In the genomic region with DNA sequence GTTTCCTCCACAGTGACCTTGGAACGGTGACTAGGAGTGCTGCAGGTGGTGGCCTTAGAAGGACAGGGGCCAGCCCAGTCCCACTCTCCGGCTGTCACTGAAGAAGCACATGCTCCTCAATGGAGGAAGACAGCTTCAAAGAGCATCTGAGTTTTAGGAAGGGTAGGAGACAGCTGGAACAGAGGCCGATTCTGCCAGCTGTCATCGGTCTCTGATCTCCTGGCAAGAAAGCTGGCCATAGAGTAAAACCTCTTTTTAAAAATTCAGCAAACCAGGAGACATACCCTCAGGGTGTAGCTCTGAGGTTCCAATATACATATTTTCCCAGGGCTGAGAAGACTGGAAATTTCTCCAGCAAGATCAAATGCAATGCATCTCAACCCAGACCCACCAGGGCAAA, we compare ENCODE assay signal across 28 cellular contexts. TPM values are rescaled to one million over a fixed set of nuclear protein-coding genes. Genes with fewer than 3 reads are reported as not detected.
"Had no signal": no experiment of that assay in that cellular context is flagged by ENCODE, and none has a peak within 500 bp of the region (broad histone marks: within the 10 kb centered on the region; RNA-seq: fewer than 3 reads in every experiment).

No MANE protein-coding gene starts in this region.

- H3K27me3 ChIP-seq: ascending aorta, body of pancreas had no signal

- H3K9me3 ChIP-seq: ascending aorta, body of pancreas, SK-N-SH had no signal

- DNase-seq: activated CD4-positive, alpha-beta T cell treated with anti-CD3 and anti-CD28 coated beads, Interleukin-2, amount 10 ng/mL, durations not matched to agents 7 days and 5 days; activated CD4-positive, CD25-positive, alpha-beta regulatory T cell; activated CD8-positive, alpha-beta memory T cell treated with anti-CD3 and anti-CD28 coated beads, Interleukin-2, amount 50 U/mL, for 4 hours; activated CD8-positive, alpha-beta T cell treated with anti-CD3 and anti-CD28 coated beads for 36 hours; activated effector memory CD4-positive, alpha-beta T cell treated with Interleukin-2 at 50 U/mL for 16 hours; activated naive CD4-positive, alpha-beta T cell treated with Interleukin-2 at 50 U/mL for 16 hours; activated naive CD8-positive, alpha-beta T cell treated with anti-CD3 and anti-CD28 coated beads, Interleukin-2, amount 50 U/mL, for 24 hours; activated T-cell treated with anti-CD3 and anti-CD28 coated beads, Interleukin-2, amount 50 U/mL, for 24 hours; amniotic stem cell; body of pancreas; KG1; NCI-H1048; NCI-H146; NCI-H1930; NCI-H2171; NCI-H2227 treated with DMSO at 0.1 percent for 48 hours; NCI-H446 treated with DMSO at 0.1 percent for 48 hours; NCI-H524 treated with DMSO at 0.1 percent for 48 hours; NCI-H774; SK-N-SH; T-helper 1 cell had no signal

- H3K27ac ChIP-seq: body of pancreas, VCaP had no signal

- H3K4me3 ChIP-seq: ascending aorta, body of pancreas had no signal

- H3K36me3 ChIP-seq: ascending aorta had no signal

- FAIRE-seq: bronchial epithelial cell, RCC 7860 had no signal

- H3K9ac ChIP-seq: SK-N-SH had no signal

- ATAC-seq: activated CD8-positive, alpha-beta T cell treated with anti-CD3 and anti-CD28 coated beads for 36 hours; activated naive CD4-positive, alpha-beta T cell treated with anti-CD3 and anti-CD28 coated beads, Interleukin-2, amount 50 U/mL, for 72 hours; activated naive CD8-positive, alpha-beta T cell treated with anti-CD3 and anti-CD28 coated beads, Interleukin-2, amount 50 U/mL, for 24 hours had no signal

RNA-seq across cellular contexts. Expression of a gene that starts 55.9 kb away (rescaled TPM):
- total RNA-seq: activated CD4-positive, alpha-beta T cell treated with anti-CD3 and anti-CD28 coated beads, Interleukin-2, amount 10 ng/mL, durations not matched to agents 7 days and 5 days; activated naive CD4-positive, alpha-beta T cell treated with anti-CD3 and anti-CD28 coated beads, Interleukin-2, amount 50 U/mL, for 72 hours; activated T-helper 1 cell treated with anti-CD3 and anti-CD28 coated beads, Interleukin-12 subunit alpha, Interleukin-12 subunit beta, Interleukin-2, Interleukin-4 antibody, amounts not matched to agents 30 ng/mL and 10 ng/mL and 1 ng/mL, durations not matched to agents 14 hours and 24 hours and 36 hours; OCI-LY7 had no signal
